1 cellular context compared by ENCODE assay signal in genomic region chr3:114624676-114625181, GRCh38.
TF ChIP-seq lines count a peak whose summit lies in the region.

No MANE protein-coding gene starts in this region.

TF ChIP-seq in HepG2, 621 proteins besides CTCF, POLR2A, EP300 and RAD21 (continued from another document and continues in another):
- peak; percentile 98 for TF ChIP-seq NFE2L1 (CRISPR knock-in tag; IDR thresholded peaks at IDR 0.05; ENCODE audit: borderline replicate concordance)
- TF ChIP-seq CEBPB (IDR thresholded peaks at IDR 0.05; ENCODE audit: borderline replicate concordance, low read depth, low read length): no peak
- peak; percentile 29; the same call in 1 of the 2 replicates for TF ChIP-seq BCL6 (CRISPR knock-in tag; IDR thresholded peaks at IDR 0.05)
- no peak for TF ChIP-seq ZBTB37 (CRISPR knock-in tag; IDR thresholded peaks at IDR 0.05)
- peak; percentile 55 for TF ChIP-seq TEAD3 (CRISPR knock-in tag; optimal IDR thresholded peaks at IDR 0.05; ENCODE audit: borderline replicate concordance)
- TF ChIP-seq FOSL1 (CRISPR knock-in tag; IDR thresholded peaks at IDR 0.05; ENCODE audit: borderline replicate concordance): peak; percentile 52; the same call in 1 of the 2 replicates
- TF ChIP-seq ZBTB21 (CRISPR knock-in tag; IDR thresholded peaks at IDR 0.05): peak; percentile 84
- TF ChIP-seq E2F2 (CRISPR knock-in tag; IDR thresholded peaks at IDR 0.05; ENCODE audit: borderline replicate concordance): no peak
- no peak for TF ChIP-seq IRX3 (CRISPR knock-in tag; IDR thresholded peaks at IDR 0.05; ENCODE audit: borderline replicate concordance, low read depth)
- 0 out of 2 replicates have a peak, but pooled peaks have one; percentile 39 for TF ChIP-seq MED1 (CRISPR knock-in tag; IDR thresholded peaks at IDR 0.05)
- TF ChIP-seq ZNF432 (CRISPR knock-in tag; IDR thresholded peaks at IDR 0.05; ENCODE audit: borderline replicate concordance): no peak
- peak; percentile 17; the same call in 1 of the 2 replicates for TF ChIP-seq AHR (CRISPR knock-in tag; IDR thresholded peaks at IDR 0.05)
- 0 out of 2 replicates have a peak, but pooled peaks have one; percentile 4 for TF ChIP-seq KLF9 (CRISPR knock-in tag; IDR thresholded peaks at IDR 0.05; ENCODE audit: low read depth)
- peak; percentile 49 for TF ChIP-seq RBM22 (optimal IDR thresholded peaks at IDR 0.05; ENCODE audit: low read length)
- TF ChIP-seq ZNF768 (CRISPR knock-in tag; IDR thresholded peaks at IDR 0.05): peak; percentile 82; the same call in 1 of the 2 replicates
- TF ChIP-seq TAF1 (CRISPR knock-in tag; IDR thresholded peaks at IDR 0.05): peak; percentile 59; the same call in 1 of the 2 replicates
- TF ChIP-seq GLI4 (CRISPR knock-in tag; IDR thresholded peaks at IDR 0.05; ENCODE audit: borderline replicate concordance): no peak
- no peak for TF ChIP-seq HNRNPH1 (optimal IDR thresholded peaks at IDR 0.05; ENCODE audit: low read depth, low read length)
- TF ChIP-seq SALL1 (CRISPR knock-in tag; IDR thresholded peaks at IDR 0.05): peak; percentile 59
- peak; percentile 40; the same call in 1 of the 2 replicates for TF ChIP-seq ZNF292 (CRISPR knock-in tag; IDR thresholded peaks at IDR 0.05; ENCODE audit: borderline replicate concordance, low read depth)
- no peak for TF ChIP-seq ZNF484 (CRISPR knock-in tag; IDR thresholded peaks at IDR 0.05; ENCODE audit: borderline replicate concordance, low read depth)
- TF ChIP-seq, protein P1, sequence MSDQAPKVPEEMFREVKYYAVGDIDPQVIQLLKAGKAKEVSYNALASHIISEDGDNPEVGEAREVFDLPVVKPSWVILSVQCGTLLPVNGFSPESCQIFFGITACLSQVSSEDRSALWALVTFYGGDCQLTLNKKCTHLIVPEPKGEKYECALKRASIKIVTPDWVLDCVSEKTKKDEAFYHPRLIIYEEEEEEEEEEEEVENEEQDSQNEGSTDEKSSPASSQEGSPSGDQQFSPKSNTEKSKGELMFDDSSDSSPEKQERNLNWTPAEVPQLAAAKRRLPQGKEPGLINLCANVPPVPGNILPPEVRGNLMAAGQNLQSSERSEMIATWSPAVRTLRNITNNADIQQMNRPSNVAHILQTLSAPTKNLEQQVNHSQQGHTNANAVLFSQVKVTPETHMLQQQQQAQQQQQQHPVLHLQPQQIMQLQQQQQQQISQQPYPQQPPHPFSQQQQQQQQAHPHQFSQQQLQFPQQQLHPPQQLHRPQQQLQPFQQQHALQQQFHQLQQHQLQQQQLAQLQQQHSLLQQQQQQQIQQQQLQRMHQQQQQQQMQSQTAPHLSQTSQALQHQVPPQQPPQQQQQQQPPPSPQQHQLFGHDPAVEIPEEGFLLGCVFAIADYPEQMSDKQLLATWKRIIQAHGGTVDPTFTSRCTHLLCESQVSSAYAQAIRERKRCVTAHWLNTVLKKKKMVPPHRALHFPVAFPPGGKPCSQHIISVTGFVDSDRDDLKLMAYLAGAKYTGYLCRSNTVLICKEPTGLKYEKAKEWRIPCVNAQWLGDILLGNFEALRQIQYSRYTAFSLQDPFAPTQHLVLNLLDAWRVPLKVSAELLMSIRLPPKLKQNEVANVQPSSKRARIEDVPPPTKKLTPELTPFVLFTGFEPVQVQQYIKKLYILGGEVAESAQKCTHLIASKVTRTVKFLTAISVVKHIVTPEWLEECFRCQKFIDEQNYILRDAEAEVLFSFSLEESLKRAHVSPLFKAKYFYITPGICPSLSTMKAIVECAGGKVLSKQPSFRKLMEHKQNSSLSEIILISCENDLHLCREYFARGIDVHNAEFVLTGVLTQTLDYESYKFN (CRISPR knock-in tag; conservative IDR thresholded peaks at IDR 0.05): peak; percentile 25; the same call in 1 of the 2 replicates
- TF ChIP-seq ZNF780A (CRISPR knock-in tag; IDR thresholded peaks at IDR 0.05): 0 out of 2 replicates have a peak, but pooled peaks have one; percentile 28
- 0 out of 2 replicates have a peak, but pooled peaks have one; percentile 43 for TF ChIP-seq HMGXB3 (CRISPR knock-in tag; IDR thresholded peaks at IDR 0.05; ENCODE audit: borderline replicate concordance)
- TF ChIP-seq HNRNPK (IDR thresholded peaks at IDR 0.05; ENCODE audit: low read depth, low read length, poor library complexity, severe bottlenecking): no peak
- TF ChIP-seq NFE2L2 (IDR thresholded peaks at IDR 0.05; ENCODE audit: low read length): peak; percentile 98
- TF ChIP-seq ATRX (CRISPR knock-in tag; IDR thresholded peaks at IDR 0.05; ENCODE audit: borderline replicate concordance): no peak
- no peak for TF ChIP-seq ZNF326 (CRISPR knock-in tag; IDR thresholded peaks at IDR 0.05; ENCODE audit: borderline replicate concordance)
- TF ChIP-seq, protein P2, sequence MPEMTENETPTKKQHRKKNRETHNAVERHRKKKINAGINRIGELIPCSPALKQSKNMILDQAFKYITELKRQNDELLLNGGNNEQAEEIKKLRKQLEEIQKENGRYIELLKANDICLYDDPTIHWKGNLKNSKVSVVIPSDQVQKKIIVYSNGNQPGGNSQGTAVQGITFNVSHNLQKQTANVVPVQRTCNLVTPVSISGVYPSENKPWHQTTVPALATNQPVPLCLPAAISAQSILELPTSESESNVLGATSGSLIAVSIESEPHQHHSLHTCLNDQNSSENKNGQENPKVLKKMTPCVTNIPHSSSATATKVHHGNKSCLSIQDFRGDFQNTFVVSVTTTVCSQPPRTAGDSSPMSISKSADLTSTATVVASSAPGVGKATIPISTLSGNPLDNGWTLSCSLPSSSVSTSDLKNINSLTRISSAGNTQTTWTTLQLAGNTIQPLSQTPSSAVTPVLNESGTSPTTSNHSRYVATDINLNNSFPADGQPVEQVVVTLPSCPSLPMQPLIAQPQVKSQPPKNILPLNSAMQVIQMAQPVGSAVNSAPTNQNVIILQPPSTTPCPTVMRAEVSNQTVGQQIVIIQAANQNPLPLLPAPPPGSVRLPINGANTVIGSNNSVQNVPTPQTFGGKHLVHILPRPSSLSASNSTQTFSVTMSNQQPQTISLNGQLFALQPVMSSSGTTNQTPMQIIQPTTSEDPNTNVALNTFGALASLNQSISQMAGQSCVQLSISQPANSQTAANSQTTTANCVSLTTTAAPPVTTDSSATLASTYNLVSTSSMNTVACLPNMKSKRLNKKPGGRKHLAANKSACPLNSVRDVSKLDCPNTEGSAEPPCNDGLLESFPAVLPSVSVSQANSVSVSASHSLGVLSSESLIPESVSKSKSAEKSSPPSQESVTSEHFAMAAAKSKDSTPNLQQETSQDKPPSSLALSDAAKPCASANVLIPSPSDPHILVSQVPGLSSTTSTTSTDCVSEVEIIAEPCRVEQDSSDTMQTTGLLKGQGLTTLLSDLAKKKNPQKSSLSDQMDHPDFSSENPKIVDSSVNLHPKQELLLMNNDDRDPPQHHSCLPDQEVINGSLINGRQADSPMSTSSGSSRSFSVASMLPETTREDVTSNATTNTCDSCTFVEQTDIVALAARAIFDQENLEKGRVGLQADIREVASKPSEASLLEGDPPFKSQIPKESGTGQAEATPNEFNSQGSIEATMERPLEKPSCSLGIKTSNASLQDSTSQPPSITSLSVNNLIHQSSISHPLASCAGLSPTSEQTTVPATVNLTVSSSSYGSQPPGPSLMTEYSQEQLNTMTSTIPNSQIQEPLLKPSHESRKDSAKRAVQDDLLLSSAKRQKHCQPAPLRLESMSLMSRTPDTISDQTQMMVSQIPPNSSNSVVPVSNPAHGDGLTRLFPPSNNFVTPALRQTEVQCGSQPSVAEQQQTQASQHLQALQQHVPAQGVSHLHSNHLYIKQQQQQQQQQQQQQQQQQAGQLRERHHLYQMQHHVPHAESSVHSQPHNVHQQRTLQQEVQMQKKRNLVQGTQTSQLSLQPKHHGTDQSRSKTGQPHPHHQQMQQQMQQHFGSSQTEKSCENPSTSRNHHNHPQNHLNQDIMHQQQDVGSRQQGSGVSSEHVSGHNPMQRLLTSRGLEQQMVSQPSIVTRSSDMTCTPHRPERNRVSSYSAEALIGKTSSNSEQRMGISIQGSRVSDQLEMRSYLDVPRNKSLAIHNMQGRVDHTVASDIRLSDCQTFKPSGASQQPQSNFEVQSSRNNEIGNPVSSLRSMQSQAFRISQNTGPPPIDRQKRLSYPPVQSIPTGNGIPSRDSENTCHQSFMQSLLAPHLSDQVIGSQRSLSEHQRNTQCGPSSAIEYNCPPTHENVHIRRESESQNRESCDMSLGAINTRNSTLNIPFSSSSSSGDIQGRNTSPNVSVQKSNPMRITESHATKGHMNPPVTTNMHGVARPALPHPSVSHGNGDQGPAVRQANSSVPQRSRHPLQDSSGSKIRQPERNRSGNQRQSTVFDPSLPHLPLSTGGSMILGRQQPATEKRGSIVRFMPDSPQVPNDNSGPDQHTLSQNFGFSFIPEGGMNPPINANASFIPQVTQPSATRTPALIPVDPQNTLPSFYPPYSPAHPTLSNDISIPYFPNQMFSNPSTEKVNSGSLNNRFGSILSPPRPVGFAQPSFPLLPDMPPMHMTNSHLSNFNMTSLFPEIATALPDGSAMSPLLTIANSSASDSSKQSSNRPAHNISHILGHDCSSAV (CRISPR knock-in tag; IDR thresholded peaks at IDR 0.05; ENCODE audit: borderline replicate concordance): no peak
- TF ChIP-seq HNF1A (IDR thresholded peaks at IDR 0.05; ENCODE audit: low read depth): 0 out of 2 replicates have a peak, but pooled peaks have one; percentile 21
- no peak for TF ChIP-seq HNF1A (CRISPR knock-in tag; IDR thresholded peaks at IDR 0.05; ENCODE audit: borderline replicate concordance)
- TF ChIP-seq NR3C1 (CRISPR knock-in tag; IDR thresholded peaks at IDR 0.05): no peak
- no peak for TF ChIP-seq RFX3 (CRISPR knock-in tag; IDR thresholded peaks at IDR 0.05)
